Comparison of ENCODE assay signal across 1 cellular context in the genomic region with DNA sequence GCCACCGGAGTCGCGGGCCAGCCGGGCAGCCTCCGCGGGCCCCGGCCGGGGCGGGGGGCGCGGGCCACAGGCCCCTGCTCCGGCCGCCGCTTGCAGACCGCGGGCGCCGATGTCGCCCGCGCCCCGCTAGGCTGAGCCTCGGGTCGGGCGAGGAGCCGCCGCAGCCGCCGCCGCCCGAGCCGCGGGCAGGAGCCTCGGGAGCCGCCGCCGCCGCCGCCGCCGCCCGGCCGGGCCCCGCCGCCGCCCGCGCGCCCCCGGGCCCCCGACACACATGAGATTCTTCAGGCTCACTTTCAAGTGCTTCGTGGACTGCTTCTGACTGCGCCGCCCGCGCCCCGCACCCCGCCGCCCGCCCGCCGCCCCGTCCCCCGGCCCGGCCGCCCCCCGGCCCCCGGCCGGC.
A peak's percentile ranks its signal among the peaks of the same experiment; 100 is the strongest.
TF ChIP-seq lines count a peak whose summit lies in the region.

No MANE protein-coding gene starts in this region.

TF ChIP-seq in HepG2, 621 proteins besides CTCF, POLR2A, EP300 and RAD21:
- no peak for TF ChIP-seq ZBTB7A (CRISPR knock-in tag; IDR thresholded peaks at IDR 0.05)
- TF ChIP-seq RBFOX2 (IDR thresholded peaks at IDR 0.05; ENCODE audit: low read depth, low read length): peak; percentile 40; the same call in 1 of the 2 replicates
